In the genomic region with DNA sequence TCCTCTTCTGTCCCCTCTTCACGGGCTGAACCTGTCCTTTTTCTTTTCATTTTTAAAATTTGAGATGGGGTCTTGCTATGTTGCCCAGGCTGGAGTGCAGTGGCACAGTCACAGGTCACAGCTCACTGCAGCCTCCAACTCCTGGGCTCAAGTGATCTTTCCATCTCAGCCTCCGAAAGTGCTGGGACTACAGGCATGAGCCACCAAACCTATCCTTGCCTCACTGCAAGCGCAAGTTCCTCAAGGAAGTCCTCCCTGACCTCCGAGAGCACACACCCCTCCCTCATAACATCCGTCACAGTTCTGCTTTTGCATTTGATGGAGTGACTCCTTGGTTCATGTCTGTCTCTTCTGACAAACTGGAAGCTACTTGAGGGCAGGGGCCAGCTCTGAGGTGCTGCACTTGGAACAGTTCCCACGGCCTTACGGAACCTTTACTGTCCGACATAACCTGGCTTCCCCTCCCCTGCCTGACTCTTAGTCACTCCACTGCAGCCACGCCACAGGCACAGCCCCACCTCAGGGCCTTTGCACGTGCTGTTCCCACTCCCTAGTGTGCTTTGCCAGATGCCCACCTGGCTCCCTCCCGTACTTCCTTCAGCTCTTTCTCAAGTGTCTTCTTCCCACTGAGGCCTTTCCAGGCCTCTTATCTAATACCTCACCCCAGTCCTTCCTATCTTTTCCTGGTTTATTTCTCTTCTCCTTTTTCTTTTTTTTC, we compare ENCODE assay signal across 12 cellular contexts. TPM values are rescaled to one million over a fixed set of nuclear protein-coding genes. Genes with fewer than 3 reads are reported as not detected.
DNase-seq lines count a peak whose midpoint lies in the region; ATAC-seq and TF ChIP-seq lines count a peak whose summit lies in the region.
"Had no signal": no experiment of that assay in that cellular context is flagged by ENCODE, and none has a peak within 500 bp of the region (broad histone marks: within the 10 kb centered on the region; RNA-seq: fewer than 3 reads in every experiment).

No MANE protein-coding gene starts in this region.

- H3K79me2 ChIP-seq in PC-9 (ENCODE audit: low read depth), result no peaks in the 10 kb centered on the region
- H3K79me2 ChIP-seq: parathyroid adenoma had no signal

- H3K27ac Mint-ChIP-seq in endothelial cell (ENCODE audit: unreplicated experiment), result peak overlapping the region; percentile 65

- H3K9me3 Mint-ChIP-seq in endothelial cell (ENCODE audit: unreplicated experiment), result no peaks in the 10 kb centered on the region

- TSS peak; percentile 3 for BruUV-seq in PC-9 (replicated peaks; lab: Mats Ljungman, UMichigan)

- H3K27me3 ChIP-seq in right cardiac atrium (ENCODE audit: control insufficient read depth, insufficient read depth) (no peaks in the 10 kb centered on the region), heart right ventricle (no peaks in the 10 kb centered on the region), PC-9 (ENCODE audit: insufficient read depth, low read depth) (no peaks in the 10 kb centered on the region), foreskin keratinocyte (no peaks in the 10 kb centered on the region)

- WGBS in right cardiac atrium, result 87% methylated on average over 11 of the region's 11 CpGs
- 86 to 90% methylated on average over 11 of the region's 11 CpGs for WGBS in heart right ventricle, 2 donors

- H3K4me3 ChIP-seq in right cardiac atrium (ENCODE audit: low read length) (no peak overlapping the region), heart right ventricle (no peak overlapping the region), PC-9 (no peak overlapping the region)

- H3K4me1 Mint-ChIP-seq in endothelial cell (ENCODE audit: unreplicated experiment), result peaks cover 13% of the 10 kb centered on the region

- no peaks in the 10 kb centered on the region for H4K20me1 ChIP-seq in PC-9 (ENCODE audit: insufficient read depth)

- H3K9me3 ChIP-seq in right cardiac atrium (ENCODE audit: control insufficient read depth, low read length) (no peaks in the 10 kb centered on the region), heart right ventricle (no peaks in the 10 kb centered on the region), PC-9 (ENCODE audit: insufficient read depth, low read depth) (no peaks in the 10 kb centered on the region)

- no peak overlapping the region for H2AFZ ChIP-seq in PC-9
- H2AFZ ChIP-seq: parathyroid adenoma had no signal

- H3K36me3 ChIP-seq in heart right ventricle (peaks cover 0 to 40% (median 15%) of the 10 kb centered on the region in 9 donors), PC-9 (ENCODE audit: low read depth) (peaks cover 8% of the 10 kb centered on the region; the same call in 1 of the 2 replicates)

- peaks cover 65% of the 10 kb centered on the region for H3F3A ChIP-seq in PC-9 (ENCODE audit: insufficient read depth, low read depth)

- peak overlapping the region; percentile 44 for H3K4me3 Mint-ChIP-seq in endothelial cell (ENCODE audit: unreplicated experiment)

- H3K27me3 Mint-ChIP-seq in endothelial cell (ENCODE audit: unreplicated experiment), result peaks cover 14% of the 10 kb centered on the region

- ATAC-seq in right cardiac atrium (no peak), heart right ventricle (no peak), HG03342 (IDR thresholded peaks at IDR 0.05; ENCODE audit: unreplicated experiment) (no peak), foreskin keratinocyte (no peak)

- POLR2A ChIA-PET in PC-9 (lab: Charles Lee; ENCODE audit: unreplicated experiment), result interaction anchor here (0.6 kb wide), 2 partner anchors 24 to 46 kb away, joined by 5 to 6 read pairs; no protein-coding TSS in a partner anchor

- no peak overlapping the region for H3K4me2 ChIP-seq in PC-9

- H3K36me3 Mint-ChIP-seq in endothelial cell (ENCODE audit: low read depth, unreplicated experiment), result peaks cover 27% of the 10 kb centered on the region

- CTCF ChIA-PET in PC-9 (lab: Charles Lee), result interaction anchor here (0.6 kb wide), 1 partner anchor 164 kb away, joined by 4 read pairs; no protein-coding TSS in a partner anchor

- TF ChIP-seq CTCF in heart right ventricle (IDR thresholded peaks at IDR 0.05) (no peak), PC-9 (conservative IDR thresholded peaks at IDR 0.05) (no peak), endothelial cell (IDR thresholded peaks at IDR 0.05; ENCODE audit: unreplicated experiment) (no peak), foreskin keratinocyte (conservative IDR thresholded peaks at IDR 0.05) (no peak)

- H3K27ac ChIP-seq in right cardiac atrium (ENCODE audit: low read length), result no peak overlapping the region
- H3K27ac ChIP-seq in heart right ventricle, result peak overlapping the region in 2 of 10 donors; percentile 41 to 65
- H3K27ac ChIP-seq in PC-9, result no peak overlapping the region
- no peak overlapping the region for H3K27ac ChIP-seq in foreskin keratinocyte
- H3K27ac ChIP-seq: parathyroid adenoma had no signal

- DNase-seq in right cardiac atrium (peak in 2 of 3 donors; percentile 42 to 57), heart right ventricle (no peak), PC-9 (no peak), endothelial cell (ENCODE audit: low spot score) (no peak), NCI-H1694 (lab: John Stamatoyannopoulos, UW) (no peak), foreskin keratinocyte (no peak)
- no peak for DNase-seq in NK-92 treated with Interleukin-12 subunit alpha and Interleukin-12 subunit beta, amount 100 ng/mL, for 24 hours (lab: John Stamatoyannopoulos, UW)
- DNase-seq: cerebellar nuclear complex, NCI-H146, NCI-H446 treated with DMSO at 0.1 percent for 48 hours had no signal

- intact Hi-C loops in right cardiac atrium (cut with DNase I), result no loop called here
- intact Hi-C loops in heart right ventricle (cut with DNase I), result no loop called here
- intact Hi-C loops in PC-9 (cut with micrococcal nuclease; ENCODE audit: unreplicated experiment), result no loop called here

- no peaks in the 10 kb centered on the region for H3K4me1 ChIP-seq in right cardiac atrium (ENCODE audit: control insufficient read depth, insufficient read depth, low read length)
- peaks cover 0 to 62% (median 13%) of the 10 kb centered on the region in 9 donors for H3K4me1 ChIP-seq in heart right ventricle
- H3K4me1 ChIP-seq in PC-9 (replicated peaks; ENCODE audit: insufficient read depth), result peaks cover 35% of the 10 kb centered on the region
- peaks cover 7% of the 10 kb centered on the region for H3K4me1 ChIP-seq in foreskin keratinocyte

- no peaks in the 10 kb centered on the region for H3K9me2 ChIP-seq in PC-9 (ENCODE audit: insufficient read depth)

RNA-seq across cellular contexts. Expression of a gene that starts 4.4 kb away (rescaled TPM):
- total RNA-seq in right cardiac atrium, result 1 to 10 TPM in 2 of 4 donors, under 1 TPM in 2; 0.67 to 1.2 (median 1.0) TPM
- polyA plus RNA-seq in right cardiac atrium, result 0.93 TPM
- total RNA-seq in heart right ventricle, result 1 to 10 TPM in 1 of 10 donors, under 1 TPM in 9; 0.28 to 1.4 (median 0.57) TPM
- polyA plus RNA-seq in heart right ventricle, result 1 to 10 TPM in 1 of 2 donors, under 1 TPM in 1; 0.28 to 1.7 TPM
- 8.3 and 9.6 TPM in 2 replicates for total RNA-seq in PC-9 (2021)
- total RNA-seq in endothelial cell (ENCODE audit: unreplicated experiment), result 2.6 TPM
- 1.3 and 1.7 TPM in 2 replicates for total RNA-seq in foreskin keratinocyte
- 2.0 and 2.9 TPM in 2 replicates for polyA plus RNA-seq in foreskin keratinocyte

RNA-seq across cellular contexts. Expression of a gene that starts 8.7 kb away (rescaled TPM):
- 10 to 100 TPM; 54.4 to 79.2 (median 71.2) TPM for total RNA-seq in right cardiac atrium
- 118 TPM for polyA plus RNA-seq in right cardiac atrium
- 100 to 1,000 TPM in 1 of 10 donors, 10 to 100 TPM in 9; 31.5 to 117 (median 42.6) TPM for total RNA-seq in heart right ventricle
- 100 to 1,000 TPM in 1 of 2 donors, 10 to 100 TPM in 1; 75.5 to 203 TPM for polyA plus RNA-seq in heart right ventricle
- total RNA-seq in PC-9 (2021), result 95.4 and 129 TPM in 2 replicates
- 45.9 TPM for total RNA-seq in endothelial cell (ENCODE audit: unreplicated experiment)
- 22.1 and 25.4 TPM in 2 replicates for total RNA-seq in foreskin keratinocyte
- polyA plus RNA-seq in foreskin keratinocyte, result 29.6 and 43.1 TPM in 2 replicates

RNA-seq across cellular contexts. Expression of a gene that starts 11.5 kb away (rescaled TPM):
- total RNA-seq in right cardiac atrium (10 to 100 TPM; 31.3 to 40.8 (median 36.0) TPM), heart right ventricle (10 to 100 TPM; 35.2 to 50.0 (median 42.4) TPM), PC-9 (2021) (246 and 268 TPM in 2 replicates), endothelial cell (ENCODE audit: unreplicated experiment) (191 TPM), foreskin keratinocyte (133 and 147 TPM in 2 replicates)
- polyA plus RNA-seq in right cardiac atrium (51.8 TPM), heart right ventricle (10 to 100 TPM; 34.5 to 82.1 TPM), foreskin keratinocyte (166 and 169 TPM in 2 replicates)

RNA-seq across cellular contexts. Expression of a gene that starts 21.8 kb away (rescaled TPM):
- total RNA-seq in right cardiac atrium (1,000 to 10,000 TPM; 2,625 to 3,581 (median 3,363) TPM), heart right ventricle (1,000 to 10,000 TPM; 3,057 to 4,582 (median 3,914) TPM), PC-9 (2021) (2,395 and 3,090 TPM in 2 replicates), endothelial cell (ENCODE audit: unreplicated experiment) (551 TPM), foreskin keratinocyte (1,171 and 1,282 TPM in 2 replicates)
- polyA plus RNA-seq in right cardiac atrium (3,115 TPM), heart right ventricle (1,000 to 10,000 TPM; 2,873 to 3,079 TPM), foreskin keratinocyte (1,433 and 1,464 TPM in 2 replicates)

RNA-seq across cellular contexts. Expression of a gene that starts 26.0 kb away (rescaled TPM):
- total RNA-seq in right cardiac atrium (1 to 10 TPM; 1.3 to 3.7 (median 3.2) TPM), heart right ventricle (1 to 10 TPM in 9 of 10 donors, under 1 TPM in 1; 0.85 to 3.6 (median 1.5) TPM), PC-9 (2021) (27.5 and 32.1 TPM in 2 replicates), endothelial cell (ENCODE audit: unreplicated experiment) (9.3 TPM), foreskin keratinocyte (0.60 and 0.78 TPM in 2 replicates)
- polyA plus RNA-seq in right cardiac atrium (2.6 TPM), heart right ventricle (1 to 10 TPM; 1.2 to 6.4 TPM), foreskin keratinocyte (0.79 and 0.92 TPM in 2 replicates)

Comparison
In these comparisons a context has a peak if more than half of its experiments do, and no peak if none do; other contexts are left out.
1. DNase-seq: peak in right cardiac atrium (2 of 3); none in heart right ventricle (0 of 2), PC-9 (0 of 2), endothelial cell (single experiment), NCI-H1694 (single experiment), NK-92 treated with Interleukin-12 subunit alpha and Interleukin-12 subunit beta, amount 100 ng/mL, for 24 hours (single experiment) and foreskin keratinocyte (0 of 2).